In the genomic region with DNA sequence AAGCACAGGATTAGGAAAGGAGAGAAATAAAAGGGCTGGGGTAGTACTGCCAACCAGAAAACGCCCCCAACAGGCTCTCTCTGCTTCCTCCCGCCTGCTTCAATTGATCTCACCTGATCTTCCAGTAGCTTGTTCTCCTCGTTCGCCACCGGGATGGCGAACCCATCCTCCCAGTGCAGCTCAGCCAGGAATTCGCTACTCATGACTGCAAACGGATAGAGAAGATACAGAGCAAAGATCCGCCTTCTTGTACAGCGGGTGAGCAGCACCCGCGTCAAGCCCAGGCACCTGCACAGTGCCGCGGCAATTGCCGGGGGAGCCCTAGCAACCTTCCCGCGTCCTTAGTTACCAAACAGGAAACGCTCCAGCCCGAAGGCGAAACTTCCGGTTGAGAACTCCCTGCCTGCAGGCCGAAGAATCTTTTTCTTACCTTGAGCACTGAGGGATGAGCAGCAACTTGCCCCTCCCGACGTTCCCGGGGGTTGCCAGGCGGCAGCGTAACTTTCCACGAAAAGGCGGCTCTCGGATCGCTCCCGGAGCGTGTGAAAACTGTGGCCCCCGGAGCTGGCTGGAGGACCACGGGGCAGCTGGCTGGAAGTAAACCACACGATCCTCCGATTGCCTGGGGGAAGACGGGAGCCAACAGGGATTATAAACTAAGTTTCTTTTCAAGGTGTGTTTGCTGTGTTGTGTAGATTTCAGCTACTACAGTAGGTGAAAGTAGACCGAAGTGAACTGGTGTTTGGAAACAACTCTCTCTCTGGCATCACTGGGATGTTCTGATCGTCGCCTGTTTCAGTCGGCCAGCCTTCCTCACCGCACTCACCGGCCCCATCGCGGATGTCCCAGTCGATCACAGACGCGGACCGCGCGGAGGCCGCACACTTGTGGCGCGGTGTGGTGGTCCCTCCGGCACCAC, we compare ENCODE assay signal across 7 cellular contexts. TPM values are rescaled to one million over a fixed set of nuclear protein-coding genes. Genes with fewer than 3 reads are reported as not detected.
A peak's percentile ranks its signal among the peaks of the same experiment; 100 is the strongest.
DNase-seq lines count a peak whose midpoint lies in the region; ATAC-seq, FAIRE-seq and TF ChIP-seq lines count a peak whose summit lies in the region.

A gene (minus strand): TSS at position 312 of the 919 bp plus-strand sequence. CDS start 109 bp downstream, at position 203.

- peak; percentile 84 for FAIRE-seq in GM18507 (lab: Jason Lieb, UNC)

- peaks cover 41% of the 10 kb centered on the region for H3K27me3 Mint-ChIP-seq in chondrocyte (ENCODE audit: low read depth)

- H3K9me3 Mint-ChIP-seq in chondrocyte (ENCODE audit: low read depth): no peaks in the 10 kb centered on the region

- no peak for TF ChIP-seq CTCF in chondrocyte (IDR thresholded peaks at IDR 0.05)

- ATAC-seq in HG02885 (IDR thresholded peaks at IDR 0.05; ENCODE audit: poor library complexity, unreplicated experiment): peak; percentile 97
- ATAC-seq in activated CD4-positive, CD25-positive, alpha-beta regulatory T cell treated with anti-CD3 and anti-CD28 coated beads, Interleukin-2, amount 50 U/mL, for 24 hours: peak; percentile 89 to 92

- H3K27ac Mint-ChIP-seq in chondrocyte (ENCODE audit: unreplicated experiment): peak within 1 kb of the TSS; percentile 3

- peak; percentile 48 for DNase-seq in GM18507 (ENCODE audit: extremely low spot score, insufficient read length, low read depth)
- DNase-seq in NCI-H2029 (lab: John Stamatoyannopoulos, UW): peak; percentile 66
- DNase-seq in chondrocyte (ENCODE audit: low spot score): peak; percentile 69
- DNase-seq in left kidney (ENCODE audit: low read depth, low spot score): peak; percentile 94
- DNase-seq in stimulated activated CD4-positive, alpha-beta T cell treated with anti-CD3 and anti-CD28 coated beads, Interleukin-1b, Interleukin-23, amount 100 ng/mL, for 4 hours (ENCODE audit: low read depth in 2 of 2): peak; percentile 56 to 61

- no peaks in the 10 kb centered on the region for H3K36me3 Mint-ChIP-seq in chondrocyte (ENCODE audit: low read depth)

- peaks cover 17% of the 10 kb centered on the region for H3K4me1 Mint-ChIP-seq in chondrocyte (ENCODE audit: low read depth)

- H3K4me3 Mint-ChIP-seq in chondrocyte (ENCODE audit: unreplicated experiment): peak within 1 kb of the TSS; percentile 85

RNA-seq across cellular contexts. Expression of the gene that starts here (rescaled TPM):
- not detected in 3 replicates for total RNA-seq in chondrocyte

Comparison
In these comparisons a context has a peak if more than half of its experiments do, and no peak if none do; other contexts are left out.
1. Peak in every context shown above with its lines: DNase-seq and ATAC-seq.
2. Peak in DNase-seq in chondrocyte; RNA of the gene not detected or under 1 TPM.